In the genomic region with DNA sequence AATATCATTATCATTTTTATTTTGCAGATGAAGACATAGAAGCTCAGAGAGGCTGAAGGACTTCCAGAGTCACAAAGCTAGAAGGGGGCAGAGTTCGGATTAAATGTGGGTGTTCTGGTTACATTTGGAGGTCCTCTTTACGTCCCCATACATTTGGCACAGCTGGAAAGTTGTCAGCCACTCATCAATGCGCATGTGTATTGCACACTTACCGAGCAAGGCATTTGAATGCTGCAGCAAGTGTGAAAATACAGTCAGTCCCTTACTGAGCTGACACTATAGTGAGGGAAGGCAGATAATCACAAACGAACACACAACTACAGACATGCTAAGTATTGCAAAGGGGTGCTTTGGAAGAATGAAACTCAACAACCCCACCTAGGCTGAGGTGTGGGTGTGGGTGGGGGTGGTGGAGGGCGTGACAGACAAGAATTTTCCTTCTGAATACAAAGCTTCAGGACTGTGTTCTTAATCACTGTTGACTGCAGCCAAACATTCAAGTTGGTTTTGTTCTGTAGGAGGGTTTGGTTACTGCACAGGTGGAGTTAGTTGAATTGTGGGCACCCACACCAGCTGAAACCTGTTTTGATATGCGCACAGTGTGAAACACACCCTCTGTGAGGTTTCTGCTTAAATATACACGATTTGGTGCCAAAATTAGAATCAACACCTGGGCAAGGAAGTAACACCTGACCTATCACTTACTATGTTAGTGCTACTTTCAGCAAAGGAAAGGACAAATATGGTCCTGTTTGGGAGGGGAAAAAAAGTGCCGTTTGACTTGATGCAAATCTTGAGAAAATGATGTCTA, we compare ENCODE assay signal across 8 cellular contexts.
DNase-seq lines count a peak whose midpoint lies in the region; ATAC-seq and TF ChIP-seq lines count a peak whose summit lies in the region.

No MANE protein-coding gene starts in this region.

- ATAC-seq in GM19351 (IDR thresholded peaks at IDR 0.05; ENCODE audit: unreplicated experiment) (peak; percentile 84), HG03045 (IDR thresholded peaks at IDR 0.05; ENCODE audit: unreplicated experiment) (peak; percentile 78), RWPE2 (ENCODE audit: low read depth) (peak; percentile 61), aorta (ENCODE audit: low FRiP score) (peak; percentile 26)
- peak; percentile 94 for ATAC-seq in effector memory CD8-positive, alpha-beta T cell (replicated peaks)

- H3K27me3 ChIP-seq in RWPE2 (ENCODE audit: insufficient read depth, poor library complexity, severe bottlenecking) (no peaks in the 10 kb centered on the region), aorta (ENCODE audit: control insufficient read depth in 1 of 2, insufficient read depth in 2 of 2, low read length in 1 of 2) (no peaks in the 10 kb centered on the region)

- DNase-seq in RWPE2 (ENCODE audit: low spot score) (no peak), aorta (no peak), KG1 (lab: John Stamatoyannopoulos, UW) (no peak), NOMO-1 treated with DMSO at 0.1 percent for 48 hours (lab: John Stamatoyannopoulos, UW; ENCODE audit: unreplicated experiment) (no peak), SW 1271 (lab: John Stamatoyannopoulos, UW) (no peak)
- DNase-seq in effector memory CD8-positive, alpha-beta T cell, result peak; percentile 67 to 70 (median 67)

- no peaks in the 10 kb centered on the region for H3K36me3 ChIP-seq in RWPE2 (ENCODE audit: low read depth)
- H3K36me3 ChIP-seq in aorta (ENCODE audit: control insufficient read depth in 1 of 2, insufficient read depth in 2 of 2, low read length in 1 of 2), result no peaks in the 10 kb centered on the region

- peak overlapping the region; percentile 65 to 81 for H3K27ac Mint-ChIP-seq in effector memory CD8-positive, alpha-beta T cell

- H3K27me3 Mint-ChIP-seq in effector memory CD8-positive, alpha-beta T cell, result no peaks in the 10 kb centered on the region

- H3K4me1 Mint-ChIP-seq in effector memory CD8-positive, alpha-beta T cell (ENCODE audit: low read depth in 2 of 2), result peaks cover 49 to 74% of the 10 kb centered on the region in 2 donors

- 45 to 49% methylated on average over 9 of the region's 9 CpGs for WGBS in aorta, 2 donors

- intact Hi-C loops in aorta (cut with DNase I), result no loop called here

- H3K9me3 Mint-ChIP-seq in effector memory CD8-positive, alpha-beta T cell, result no peaks in the 10 kb centered on the region

- TF ChIP-seq CTCF in RWPE2 (IDR thresholded peaks at IDR 0.05; ENCODE audit: poor library complexity, severe bottlenecking), result no peak

- peaks cover 3% of the 10 kb centered on the region for H3K36me3 Mint-ChIP-seq in effector memory CD8-positive, alpha-beta T cell (ENCODE audit: insufficient read depth)

- H3K4me3 ChIP-seq in RWPE2 (ENCODE audit: severe bottlenecking) (no peak overlapping the region), aorta (ENCODE audit: low read length in 2 of 2) (no peak overlapping the region)

- peak overlapping the region; percentile 57 to 59 for H3K4me3 Mint-ChIP-seq in effector memory CD8-positive, alpha-beta T cell

- H3K4me1 ChIP-seq in RWPE2 (ENCODE audit: insufficient read depth, poor library complexity, severe bottlenecking) (peaks cover 13% of the 10 kb centered on the region), aorta (ENCODE audit: control insufficient read depth in 1 of 2, insufficient read depth in 2 of 2, low read length in 2 of 2) (no peaks in the 10 kb centered on the region)

- H3K9me3 ChIP-seq in RWPE2 (ENCODE audit: severe bottlenecking), result peaks cover 7% of the 10 kb centered on the region
- H3K9me3 ChIP-seq in aorta (ENCODE audit: control insufficient read depth, low read length), result peaks cover 4% of the 10 kb centered on the region

- H3K27ac ChIP-seq in RWPE2 (ENCODE audit: poor library complexity, severe bottlenecking) (peak overlapping the region; percentile 6), aorta (ENCODE audit: low read depth in 1 of 2, low read length in 2 of 2) (no peak overlapping the region)

Comparison
In these comparisons a context has a peak if more than half of its experiments do, and no peak if none do; other contexts are left out.
1. ATAC-seq: peak in every context shown above with its lines; median percentile 94 in effector memory CD8-positive, alpha-beta T cell; 84 in GM19351; 78 in HG03045; 61 in RWPE2; 26 in aorta.
2. DNase-seq: peak in effector memory CD8-positive, alpha-beta T cell (3 of 3); none in RWPE2 (single experiment), aorta (0 of 2), KG1 (single experiment), NOMO-1 treated with DMSO at 0.1 percent for 48 hours (single experiment) and SW 1271 (0 of 2).